ENCODE assay signal across 8 cellular contexts in genomic region chr18:34709631-34710429, GRCh38. TPM values are rescaled to one million over a fixed set of nuclear protein-coding genes. Genes with fewer than 3 reads are reported as not detected.
A peak's percentile ranks its signal among the peaks of the same experiment; 100 is the strongest.
DNase-seq lines count a peak whose midpoint lies in the region; ATAC-seq, FAIRE-seq and TF ChIP-seq lines count a peak whose summit lies in the region.

DTNA (plus strand) TSS chr18:34710298; CDS start chr18:34755977, 45,679 bp downstream.

- H3K4me1 ChIP-seq in IMR-90 (ENCODE audit: control insufficient read depth, insufficient read depth, low read length) (peaks cover 7% of the 10 kb centered on the region), SJSA1 (replicated peaks) (peaks cover 47% of the 10 kb centered on the region)

- 0% methylated on average over 1 of the region's 2 CpGs; no CpG with 5 or more reads in 1 of the 2 experiments for WGBS in IMR-90 (ENCODE audit: extremely low coverage in 2 of 2, insufficient read length in 1 of 2), 2 experiments

- no peak for TF ChIP-seq RAD21 in IMR-90 (IDR thresholded peaks at IDR 0.05; ENCODE audit: low read length)

- H3K4me1 Mint-ChIP-seq in osteocyte (ENCODE audit: unreplicated experiment) = peaks cover 48% of the 10 kb centered on the region

- H4K5ac ChIP-seq in IMR-90 (ENCODE audit: low read depth, low read length) = peak within 1 kb of the TSS; percentile 83

- peak; percentile 96 for DNase-seq in IMR-90
- peak; percentile 64 to 80 for DNase-seq in SJSA1 (ENCODE audit: low read depth in 1 of 2, low spot score in 2 of 2)
- DNase-seq in foreskin fibroblast = peak; percentile 97 to 98
- no peak for DNase-seq in osteocyte (ENCODE audit: extremely low spot score, unreplicated experiment)
- no peak for DNase-seq in NCI-H1694 (lab: John Stamatoyannopoulos, UW)
- DNase-seq in HTR-8/SVneo (ENCODE audit: insufficient read length, low spot score) = no peak

- no peaks in the 10 kb centered on the region for H3K9me1 ChIP-seq in IMR-90 (ENCODE audit: insufficient read depth, low read length)

- CTCF ChIA-PET in IMR-90 (lab: Yijun Ruan, JAX) = interaction anchor here (0.7 to 2.7 kb wide), 5 partner anchors 12 to 74 kb away, joined by 3 to 17 read pairs (median 4); no protein-coding TSS in a partner anchor

- H3K18ac ChIP-seq in IMR-90 (ENCODE audit: low read depth, low read length) = peak within 1 kb of the TSS; percentile 69

- H2BK15ac ChIP-seq in IMR-90 (ENCODE audit: low read depth, low read length) = peak within 1 kb of the TSS; percentile 84; the same call in 2 of the 3 replicates

- H3K27ac ChIP-seq in IMR-90 (ENCODE audit: insufficient read depth, low read length) = peak within 1 kb of the TSS; percentile 88
- H3K27ac ChIP-seq in SJSA1 = peak within 1 kb of the TSS; percentile 80

- peak within 1 kb of the TSS; percentile 95 for H2BK20ac ChIP-seq in IMR-90 (ENCODE audit: low read depth, low read length)

- H3K27me3 ChIP-seq in IMR-90 (ENCODE audit: control insufficient read depth, insufficient read depth, low read length) = no peaks in the 10 kb centered on the region
- no peaks in the 10 kb centered on the region for H3K27me3 ChIP-seq in SJSA1 (replicated peaks)

- H2AFZ ChIP-seq in IMR-90 (replicated peaks; ENCODE audit: low read length, poor library complexity) = peak within 1 kb of the TSS; percentile 74

- TF ChIP-seq POLR2A in IMR-90 (IDR thresholded peaks at IDR 0.05; ENCODE audit: low read depth, low read length) (no peak), GM18505 (IDR thresholded peaks at IDR 0.05; ENCODE audit: borderline replicate concordance, extremely low read depth, insufficient read depth, insufficient read length) (no peak)

- peak within 1 kb of the TSS; percentile 73 for H3K4me3 Mint-ChIP-seq in osteocyte (ENCODE audit: unreplicated experiment)

- peak within 1 kb of the TSS; percentile 87 for H3K4ac ChIP-seq in IMR-90 (ENCODE audit: low read depth, low read length)

- POLR2A ChIA-PET in IMR-90 (lab: Charles Lee; ENCODE audit: unreplicated experiment) = no interaction called here

- BruUV-seq in IMR-90 (replicated peaks; lab: Mats Ljungman, UMichigan) = no TSS peak

- peak within 1 kb of the TSS; percentile 37 for H3K4me3 ChIP-seq in IMR-90 (ENCODE audit: insufficient read depth, low read depth, low read length)
- peak within 1 kb of the TSS; percentile 20 for H3K4me3 ChIP-seq in SJSA1
- peak within 1 kb of the TSS; percentile 39 to 56 for H3K4me3 ChIP-seq in foreskin fibroblast (ENCODE audit: low read depth in 1 of 2, low read length in 2 of 2)

- H3K9me3 ChIP-seq in IMR-90 (ENCODE audit: control insufficient read depth, insufficient read depth, low read length) (no peaks in the 10 kb centered on the region), SJSA1 (replicated peaks) (no peaks in the 10 kb centered on the region)

- peak within 1 kb of the TSS; percentile 98 for H3K27ac Mint-ChIP-seq in osteocyte (ENCODE audit: unreplicated experiment)

- no peaks in the 10 kb centered on the region for H3K9me3 Mint-ChIP-seq in osteocyte (ENCODE audit: unreplicated experiment)

- H4K91ac ChIP-seq in IMR-90 (ENCODE audit: insufficient read depth, low read depth, low read length) = peak within 1 kb of the TSS; percentile 84

- in situ Hi-C loops in IMR-90 (cut with MboI; ENCODE audit: low sequenced_read_pairs) = loop anchor here (5.0 kb wide), 1 partner anchor 48 kb away; no protein-coding TSS in a partner anchor

- peak within 1 kb of the TSS; percentile 84 for H3K4me2 ChIP-seq in IMR-90 (ENCODE audit: low read depth, low read length)

- no peaks in the 10 kb centered on the region for H4K20me1 ChIP-seq in IMR-90 (ENCODE audit: insufficient read depth, low read length)

- H3K36me3 ChIP-seq in IMR-90 (ENCODE audit: control insufficient read depth, insufficient read depth, low read length) (no peaks in the 10 kb centered on the region), SJSA1 (no peaks in the 10 kb centered on the region)

- H3K79me1 ChIP-seq in IMR-90 (ENCODE audit: low read depth in 1 of 2, low read length in 2 of 2) = no peaks in the 10 kb centered on the region; a peak in 1 of 4 replicates

- peak within 1 kb of the TSS; percentile 64 for H3K23ac ChIP-seq in IMR-90 (ENCODE audit: low read depth, low read length)

- H2AK5ac ChIP-seq in IMR-90 (ENCODE audit: low read depth, low read length) = peak within 1 kb of the TSS; percentile 81

- H3K56ac ChIP-seq in IMR-90 (ENCODE audit: extremely low read depth, insufficient read depth, low read length) = peak within 1 kb of the TSS; percentile 71; the same call in 1 of the 2 replicates

- H2BK120ac ChIP-seq in IMR-90 (ENCODE audit: low read depth, low read length) = peak within 1 kb of the TSS; percentile 95

- H3K36me3 Mint-ChIP-seq in osteocyte (ENCODE audit: unreplicated experiment) = no peaks in the 10 kb centered on the region

- peak within 1 kb of the TSS; percentile 83 for H2AK9ac ChIP-seq in IMR-90 (replicated peaks; ENCODE audit: low read depth, low read length, poor library complexity)

- no peaks in the 10 kb centered on the region for H3K27me3 Mint-ChIP-seq in osteocyte (ENCODE audit: unreplicated experiment)

- peak within 1 kb of the TSS; percentile 95 for H2BK5ac ChIP-seq in IMR-90 (ENCODE audit: low read depth, low read length, poor library complexity, severe bottlenecking)

- peak within 1 kb of the TSS; percentile 54 for H3K14ac ChIP-seq in IMR-90 (replicated peaks; ENCODE audit: low read depth, low read length)

- peak within 1 kb of the TSS; percentile 26 to 90; a peak in 3 of 4 replicates for H4K8ac ChIP-seq in IMR-90 (ENCODE audit: low read depth in 2 of 2, low read length in 2 of 2)

- ATAC-seq in IMR-90 (ENCODE audit: low read depth) (peak; percentile 30), GM18505 (IDR thresholded peaks at IDR 0.05; ENCODE audit: unreplicated experiment) (no peak), HG03175 (IDR thresholded peaks at IDR 0.05; ENCODE audit: unreplicated experiment) (no peak)

- intact Hi-C loops in IMR-90 (cut with micrococcal nuclease) = loop anchor here (2.0 kb wide), 2 partner anchors 49 to 63 kb away; no protein-coding TSS in a partner anchor

- dilution Hi-C loops in IMR-90 (cut with HindIII; ENCODE audit: low sequenced_read_pairs, unreplicated experiment) = no loop called here

- peak within 1 kb of the TSS; percentile 49 for H3K9ac ChIP-seq in IMR-90 (ENCODE audit: low read depth, low read length)

- FAIRE-seq in HTR-8/SVneo (lab: Jason Lieb, UNC) = no peak

- TF ChIP-seq CTCF in IMR-90 (conservative IDR thresholded peaks at IDR 0.05; ENCODE audit: low read depth, low read length) = no peak
- TF ChIP-seq CTCF in foreskin fibroblast (IDR thresholded peaks at IDR 0.05; ENCODE audit: low read depth, low read length) = no peak
- no peak for TF ChIP-seq CTCF in osteocyte (IDR thresholded peaks at IDR 0.05)

TF ChIP-seq in IMR-90, 13 proteins besides CTCF, POLR2A, EP300 and RAD21:
- TF ChIP-seq CHD1 (IDR thresholded peaks at IDR 0.05; ENCODE audit: low read depth, low read length) = no peak
- TF ChIP-seq BHLHE40 (IDR thresholded peaks at IDR 0.05; ENCODE audit: low read depth, low read length) = no peak
- peak; percentile 76 for TF ChIP-seq USF2 (IDR thresholded peaks at IDR 0.05; ENCODE audit: low read depth, low read length)
- no peak for TF ChIP-seq ELK1 (IDR thresholded peaks at IDR 0.05; ENCODE audit: borderline replicate concordance, low read depth, low read length)
- peak; percentile 71 for TF ChIP-seq MAFK (IDR thresholded peaks at IDR 0.05; ENCODE audit: low read depth, low read length)
TF ChIP-seq in IMR-90: peak in this region for 2.

RNA-seq across cellular contexts. Expression of gene DTNA, which starts in this region (rescaled TPM):
- total RNA-seq in IMR-90 (2012; rRNA removed) (7.5 and 9.5 TPM in 2 replicates), osteocyte (6.2 and 7.1 TPM in 2 replicates)
- 8.7 and 10.8 TPM in 2 replicates for polyA plus RNA-seq in IMR-90 (2012; rRNA removed)
- 4.6 and 4.8 TPM in 2 replicates for polyA plus RNA-seq in IMR-90 (2012; cell fraction: cytosol; rRNA removed)
- 5.2 and 21.0 TPM in 2 replicates for polyA plus RNA-seq in IMR-90 (2012; cell fraction: nucleus; rRNA removed; ENCODE audit: low replicate concordance)
- 1.6 and 5.8 TPM in 2 replicates for total RNA-seq in SJSA1 (2014; rRNA removed; shearing (Covaris generic))

Comparison
In these comparisons a context has a peak if more than half of its experiments do, and no peak if none do; other contexts are left out.
1. DNase-seq: peak in IMR-90 (single experiment), SJSA1 (2 of 2) and foreskin fibroblast (2 of 2); none in osteocyte (single experiment), NCI-H1694 (single experiment) and HTR-8/SVneo (single experiment).
2. Peak in every context shown above with its lines, with median percentiles within 50 percentile points of each other: H3K4me3 ChIP-seq.